9 cellular contexts compared by ENCODE assay signal in the genomic region with DNA sequence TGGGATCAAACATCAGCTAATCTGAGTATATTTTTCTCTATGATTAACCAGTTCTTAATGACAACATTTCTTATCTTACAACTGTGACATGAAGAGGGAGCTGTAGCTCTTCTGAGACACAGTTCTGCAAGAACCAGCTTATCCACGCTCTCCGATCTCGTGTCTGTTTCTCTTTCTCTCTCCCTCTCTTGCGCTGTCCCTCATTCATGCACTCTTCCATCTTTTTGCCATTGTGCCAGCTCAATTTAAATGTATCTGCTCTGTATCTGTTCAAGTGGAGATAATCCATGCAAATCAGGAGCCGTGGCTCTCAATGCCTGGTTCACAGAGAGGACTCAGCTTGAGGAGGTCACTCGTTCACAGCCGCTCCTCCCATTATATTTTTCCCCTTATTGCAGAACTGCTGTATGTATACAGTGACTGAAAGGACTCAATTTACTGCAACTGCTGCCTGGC.
DNase-seq lines count a peak whose midpoint lies in the region; ATAC-seq and TF ChIP-seq lines count a peak whose summit lies in the region.
"Had no signal": no experiment of that assay in that cellular context is flagged by ENCODE, and none has a peak within 500 bp of the region (broad histone marks: within the 10 kb centered on the region; RNA-seq: fewer than 3 reads in every experiment).

No MANE protein-coding gene starts in this region.

- peak overlapping the region; percentile 48 for H3K4me3 ChIP-seq in suprapubic skin
- H3K4me3 ChIP-seq: K562 had no signal

- DNase-seq in DMS53 treated with DMSO at 0.1 percent for 48 hours (lab: John Stamatoyannopoulos, UW; ENCODE audit: unreplicated experiment), result peak; percentile 67
- DNase-seq in NCI-H460 (ENCODE audit: extremely low read depth, low read depth), result peak; percentile 38
- peak; percentile 4 for DNase-seq in cerebellum (ENCODE audit: low spot score)
- peak in 1 of 2 donors; percentile 5 for DNase-seq in left colon
- no peak for DNase-seq in suprapubic skin (ENCODE audit: low spot score in 2 of 2)
- no peak for DNase-seq in activated T-cell treated with anti-CD3 and anti-CD28 coated beads, Interleukin-2, amount 50 U/mL, for 1 hour
- DNase-seq in activated CD8-positive, alpha-beta memory T cell treated with anti-CD3 and anti-CD28 coated beads, Interleukin-2, amount 50 U/mL, for 48 hours, result no peak

- H3K4me1 ChIP-seq in suprapubic skin, result peaks cover 8% of the 10 kb centered on the region

- TF ChIP-seq CTCF in suprapubic skin (IDR thresholded peaks at IDR 0.05), result peak in 1 of 2 donors; percentile 8

- TF ChIP-seq POLR2A in suprapubic skin (IDR thresholded peaks at IDR 0.05), result no peak

- no peak for TF ChIP-seq EP300 in suprapubic skin (IDR thresholded peaks at IDR 0.05)

- no peaks in the 10 kb centered on the region for H3K36me3 ChIP-seq in suprapubic skin

- H3K9me3 ChIP-seq in suprapubic skin, result no peaks in the 10 kb centered on the region

- WGBS in suprapubic skin, result 2% methylated on average over 7 of the region's 7 CpGs

- ATAC-seq in HG02798 (IDR thresholded peaks at IDR 0.05; ENCODE audit: poor library complexity, unreplicated experiment) (peak; percentile 41), left colon (peak; percentile 91)
- ATAC-seq: K562 had no signal

- intact Hi-C loops in left colon (cut with DNase I, micrococcal nuclease), result no loop called here

- no peaks in the 10 kb centered on the region for H3K27me3 ChIP-seq in suprapubic skin

- H3K27ac ChIP-seq in suprapubic skin, result no peak overlapping the region

Comparison
In these comparisons a context has a peak if more than half of its experiments do, and no peak if none do; other contexts are left out.
1. DNase-seq: peak in DMS53 treated with DMSO at 0.1 percent for 48 hours (single experiment), NCI-H460 (single experiment) and cerebellum (single experiment); none in suprapubic skin (0 of 2), activated T-cell treated with anti-CD3 and anti-CD28 coated beads, Interleukin-2, amount 50 U/mL, for 1 hour (single experiment) and activated CD8-positive, alpha-beta memory T cell treated with anti-CD3 and anti-CD28 coated beads, Interleukin-2, amount 50 U/mL, for 48 hours (single experiment).